In genomic region chr3:37779289-37780152, GRCh38 we compare ENCODE assay signal across 9 cellular contexts.
DNase-seq lines count a peak whose midpoint lies in the region; ATAC-seq and TF ChIP-seq lines count a peak whose summit lies in the region.
"Had no signal": no experiment of that assay in that cellular context is flagged by ENCODE, and none has a peak within 500 bp of the region (broad histone marks: within the 10 kb centered on the region; RNA-seq: fewer than 3 reads in every experiment).

No MANE protein-coding gene starts in this region.

- H3K36me3 Mint-ChIP-seq in activated CD4-positive, alpha-beta T cell treated with anti-CD3 and anti-CD28 coated beads, Interleukin-2, amount 10 ng/mL, durations not matched to agents 7 days and 5 days (ENCODE audit: low read depth), result no peaks in the 10 kb centered on the region
- H3K36me3 Mint-ChIP-seq in activated B cell treated with CpG ODN at 0.5 μM for 24 hours (ENCODE audit: low read depth), result no peaks in the 10 kb centered on the region

- peak; percentile 19 for TF ChIP-seq CTCF in activated B cell treated with CpG ODN at 0.5 μM for 24 hours (IDR thresholded peaks at IDR 0.05)

- H3K9me3 Mint-ChIP-seq in activated CD4-positive, alpha-beta T cell treated with anti-CD3 and anti-CD28 coated beads, Interleukin-2, amount 10 ng/mL, durations not matched to agents 7 days and 5 days, result peaks cover 4% of the 10 kb centered on the region
- H3K9me3 Mint-ChIP-seq in activated B cell treated with CpG ODN at 0.5 μM for 24 hours, result peaks cover 5% of the 10 kb centered on the region

- H3K4me1 Mint-ChIP-seq in activated CD4-positive, alpha-beta T cell treated with anti-CD3 and anti-CD28 coated beads, Interleukin-2, amount 10 ng/mL, durations not matched to agents 7 days and 5 days, result peaks cover 9% of the 10 kb centered on the region
- H3K4me1 Mint-ChIP-seq in activated B cell treated with CpG ODN at 0.5 μM for 24 hours, result no peaks in the 10 kb centered on the region
- H3K4me1 Mint-ChIP-seq: central memory CD8-positive, alpha-beta T cell had no signal

- H3K27ac Mint-ChIP-seq in activated CD4-positive, alpha-beta T cell treated with anti-CD3 and anti-CD28 coated beads, Interleukin-2, amount 10 ng/mL, durations not matched to agents 7 days and 5 days, result no peak overlapping the region
- H3K27ac Mint-ChIP-seq in activated B cell treated with CpG ODN at 0.5 μM for 24 hours, result no peak overlapping the region

- peak; percentile 53 for ATAC-seq in HG02610 (IDR thresholded peaks at IDR 0.05; ENCODE audit: unreplicated experiment)
- ATAC-seq in activated B cell treated with CpG ODN at 0.5 μM for 24 hours (ENCODE audit: low read depth), result no peak
- ATAC-seq in Right ventricle myocardium superior (ENCODE audit: poor library complexity), result peak; percentile 85
- no peak for ATAC-seq in GM21360 (IDR thresholded peaks at IDR 0.05; ENCODE audit: unreplicated experiment)

- POLR2A ChIA-PET in activated CD4-positive, alpha-beta T cell treated with anti-CD3 and anti-CD28 coated beads, Interleukin-2, amount 10 ng/mL, durations not matched to agents 7 days and 5 days (lab: Charles Lee), result no interaction called here
- POLR2A ChIA-PET in activated B cell treated with CpG ODN at 0.5 μM for 24 hours (lab: Charles Lee), result no interaction called here

- DNase-seq in activated CD4-positive, alpha-beta T cell treated with anti-CD3 and anti-CD28 coated beads, Interleukin-2, amount 10 ng/mL, durations not matched to agents 7 days and 5 days, result peak; percentile 31
- DNase-seq in activated CD4-positive, alpha-beta T cell treated with anti-CD3 and anti-CD28 coated beads for 1 hour, result no peak
- DNase-seq in NCI-H2196 (lab: John Stamatoyannopoulos, UW; ENCODE audit: unreplicated experiment) (peak; percentile 45), activated B cell treated with CpG ODN at 0.5 μM for 24 hours (no peak), Right ventricle myocardium superior (no peak), putamen (ENCODE audit: low spot score) (peak; percentile 71)

- CTCF ChIA-PET in activated CD4-positive, alpha-beta T cell treated with anti-CD3 and anti-CD28 coated beads, Interleukin-2, amount 10 ng/mL, durations not matched to agents 7 days and 5 days (lab: Charles Lee), result interaction anchor here (0.7 to 1.2 kb wide), 2 partner anchors 31 to 70 kb away, joined by 3 to 4 read pairs; no protein-coding TSS in a partner anchor
- CTCF ChIA-PET in activated B cell treated with CpG ODN at 0.5 μM for 24 hours (lab: Charles Lee), result no interaction called here

- H3K27me3 Mint-ChIP-seq in activated CD4-positive, alpha-beta T cell treated with anti-CD3 and anti-CD28 coated beads, Interleukin-2, amount 10 ng/mL, durations not matched to agents 7 days and 5 days, result peaks cover 13% of the 10 kb centered on the region
- H3K27me3 Mint-ChIP-seq in activated B cell treated with CpG ODN at 0.5 μM for 24 hours, result no peaks in the 10 kb centered on the region

- H3K4me3 Mint-ChIP-seq in activated CD4-positive, alpha-beta T cell treated with anti-CD3 and anti-CD28 coated beads, Interleukin-2, amount 10 ng/mL, durations not matched to agents 7 days and 5 days, result no peak overlapping the region
- H3K4me3 Mint-ChIP-seq in activated B cell treated with CpG ODN at 0.5 μM for 24 hours, result no peak overlapping the region
- H3K4me3 Mint-ChIP-seq: central memory CD8-positive, alpha-beta T cell had no signal

- intact Hi-C loops in activated B cell treated with CpG ODN at 0.5 μM for 24 hours (cut with micrococcal nuclease), result loop anchor here (2.0 kb wide), 1 partner anchor 1051 kb away; no protein-coding TSS in a partner anchor
- intact Hi-C loops in Right ventricle myocardium superior (cut with DNase I), result no loop called here

Comparison
In these comparisons a context has a peak if more than half of its experiments do, and no peak if none do; other contexts are left out.
1. DNase-seq: peak in activated CD4-positive, alpha-beta T cell treated with anti-CD3 and anti-CD28 coated beads, Interleukin-2, amount 10 ng/mL, durations not matched to agents 7 days and 5 days (single experiment), NCI-H2196 (single experiment) and putamen (single experiment); none in activated CD4-positive, alpha-beta T cell treated with anti-CD3 and anti-CD28 coated beads for 1 hour (single experiment), activated B cell treated with CpG ODN at 0.5 μM for 24 hours (single experiment) and Right ventricle myocardium superior (single experiment).
2. ATAC-seq: peak in HG02610 (single experiment) and Right ventricle myocardium superior (single experiment); none in activated B cell treated with CpG ODN at 0.5 μM for 24 hours (single experiment) and GM21360 (single experiment).